ENCODE assay signal across 13 cellular contexts in genomic region chr17:1646199-1646875, GRCh38. TPM values are rescaled to one million over a fixed set of nuclear protein-coding genes. Genes with fewer than 3 reads are reported as not detected.
A peak's percentile ranks its signal among the peaks of the same experiment; 100 is the strongest.
DNase-seq lines count a peak whose midpoint lies in the region; ATAC-seq lines count a peak whose summit lies in the region.
"Had no signal": no experiment of that assay in that cellular context is flagged by ENCODE, and none has a peak within 500 bp of the region (broad histone marks: within the 10 kb centered on the region; RNA-seq: fewer than 3 reads in every experiment).

No MANE protein-coding gene starts in this region.

- no peak overlapping the region for H2AFZ ChIP-seq in mesenchymal stem cell (ENCODE audit: low read depth, low read length)

- no peak overlapping the region for H3K23ac ChIP-seq in mesenchymal stem cell (ENCODE audit: low read length in 2 of 2)

- no peaks in the 10 kb centered on the region for H3K9me3 ChIP-seq in mesenchymal stem cell (ENCODE audit: control insufficient read depth, low read length)

- H3K27me3 Mint-ChIP-seq in activated naive CD4-positive, alpha-beta T cell treated with anti-CD3 and anti-CD28 coated beads, Interleukin-2, amount 10 ng/mL, durations not matched to agents 7 days and 5 days = peaks cover 38% of the 10 kb centered on the region

- ATAC-seq in activated naive CD4-positive, alpha-beta T cell treated with anti-CD3 and anti-CD28 coated beads, Interleukin-2, amount 50 U/mL, for 72 hours = no peak

- H3K79me1 ChIP-seq in mesenchymal stem cell (replicated peaks; ENCODE audit: low read length, poor library complexity, severe bottlenecking) = no peaks in the 10 kb centered on the region

- H3K4me3 ChIP-seq in mesenchymal stem cell (ENCODE audit: insufficient read depth in 1 of 2, low read depth in 1 of 2, low read length in 2 of 2) = no peak overlapping the region

- no peak overlapping the region for H3K4me2 ChIP-seq in mesenchymal stem cell (ENCODE audit: low read length, poor library complexity, severe bottlenecking)

- no peaks in the 10 kb centered on the region for H3K27me3 ChIP-seq in mesenchymal stem cell (ENCODE audit: control insufficient read depth in 1 of 2, insufficient read depth in 1 of 2, low read length in 2 of 2)

- DNase-seq in activated naive CD4-positive, alpha-beta T cell treated with anti-CD3 and anti-CD28 coated beads, Interleukin-2, amount 10 ng/mL, durations not matched to agents 7 days and 5 days = no peak
- no peak for DNase-seq in activated naive CD4-positive, alpha-beta T cell treated with anti-CD3 and anti-CD28 coated beads, Interleukin-2, amount 50 U/mL, for 72 hours (ENCODE audit: low spot score in 2 of 2)
- no peak for DNase-seq in mesenchymal stem cell
- DNase-seq in substantia nigra (lab: John Stamatoyannopoulos, UW) = no peak
- DNase-seq in RKO (ENCODE audit: low spot score) = no peak
- no peak for DNase-seq in putamen (ENCODE audit: low spot score)
- DNase-seq in dermis blood vessel endothelial cell = no peak
- DNase-seq: ACHN; activated CD4-positive, alpha-beta T cell treated with anti-CD3 and anti-CD28 coated beads, Interleukin-2, amount 50 U/mL, for 1 hour; activated naive CD4-positive, alpha-beta T cell; cerebellar nuclear complex; small intestine had no signal

- H3K36me3 ChIP-seq in mesenchymal stem cell (ENCODE audit: control insufficient read depth in 1 of 2, insufficient read depth in 2 of 2, low read depth in 1 of 2, low read length in 2 of 2) = peaks cover 21 to 22% of the 10 kb centered on the region in 2 experiments

- CTCF ChIA-PET in activated naive CD4-positive, alpha-beta T cell treated with anti-CD3 and anti-CD28 coated beads, Interleukin-2, amount 10 ng/mL, durations not matched to agents 7 days and 5 days (lab: Charles Lee) = interaction anchor here (0.6 kb wide), 1 partner anchor 72 kb away, joined by 3 read pairs; no protein-coding TSS in a partner anchor

- peak overlapping the region; percentile 35 for H4K8ac ChIP-seq in mesenchymal stem cell (ENCODE audit: low read length)

- H2BK120ac ChIP-seq in mesenchymal stem cell (ENCODE audit: low read depth, low read length) = no peak overlapping the region

- peaks cover 7% of the 10 kb centered on the region for H3K36me3 Mint-ChIP-seq in activated naive CD4-positive, alpha-beta T cell treated with anti-CD3 and anti-CD28 coated beads, Interleukin-2, amount 10 ng/mL, durations not matched to agents 7 days and 5 days
- no peaks in the 10 kb centered on the region for H3K36me3 Mint-ChIP-seq in activated naive CD4-positive, alpha-beta T cell treated with anti-CD3 and anti-CD28 coated beads, Interleukin-2, amount 50 U/mL, for 72 hours

- peak overlapping the region; percentile 5 to 88 for H3K4ac ChIP-seq in mesenchymal stem cell (ENCODE audit: low read depth in 1 of 2, low read length in 2 of 2)

- 94% methylated on average over 11 of the region's 13 CpGs for WGBS in mesenchymal stem cell

- peaks cover 56% of the 10 kb centered on the region for H3K4me1 ChIP-seq in mesenchymal stem cell (ENCODE audit: control insufficient read depth, insufficient read depth, low read depth, low read length)

- no peaks in the 10 kb centered on the region for H3K9me3 Mint-ChIP-seq in activated naive CD4-positive, alpha-beta T cell treated with anti-CD3 and anti-CD28 coated beads, Interleukin-2, amount 10 ng/mL, durations not matched to agents 7 days and 5 days
- H3K9me3 Mint-ChIP-seq in activated naive CD4-positive, alpha-beta T cell treated with anti-CD3 and anti-CD28 coated beads, Interleukin-2, amount 50 U/mL, for 72 hours = no peaks in the 10 kb centered on the region

- H3K9ac ChIP-seq in mesenchymal stem cell (ENCODE audit: low read length) = no peak overlapping the region

- H2BK5ac ChIP-seq in mesenchymal stem cell (ENCODE audit: low read depth, low read length, poor library complexity, severe bottlenecking) = no peak overlapping the region

- peak overlapping the region; percentile 76 for H3K27ac ChIP-seq in angular gyrus (ENCODE audit: low read depth, low read length)
- no peak overlapping the region for H3K27ac ChIP-seq in mesenchymal stem cell (ENCODE audit: low read length, poor library complexity, severe bottlenecking)
- peak overlapping the region; percentile 42 for H3K27ac ChIP-seq in substantia nigra (ENCODE audit: low read depth, low read length, poor library complexity, severe bottlenecking)

- peak overlapping the region; percentile 50 for H3K27ac Mint-ChIP-seq in activated naive CD4-positive, alpha-beta T cell treated with anti-CD3 and anti-CD28 coated beads, Interleukin-2, amount 10 ng/mL, durations not matched to agents 7 days and 5 days
- no peak overlapping the region for H3K27ac Mint-ChIP-seq in activated naive CD4-positive, alpha-beta T cell treated with anti-CD3 and anti-CD28 coated beads, Interleukin-2, amount 50 U/mL, for 72 hours

- H3K4me3 Mint-ChIP-seq in activated naive CD4-positive, alpha-beta T cell treated with anti-CD3 and anti-CD28 coated beads, Interleukin-2, amount 10 ng/mL, durations not matched to agents 7 days and 5 days = no peak overlapping the region

- H2BK12ac ChIP-seq in mesenchymal stem cell (ENCODE audit: low read length in 2 of 2) = peak overlapping the region; percentile 89 to 99

- H3K14ac ChIP-seq in mesenchymal stem cell (ENCODE audit: low read length in 2 of 2) = peak overlapping the region in 1 of 2 experiments; percentile 86

- H3K4me1 Mint-ChIP-seq in activated naive CD4-positive, alpha-beta T cell treated with anti-CD3 and anti-CD28 coated beads, Interleukin-2, amount 10 ng/mL, durations not matched to agents 7 days and 5 days = peaks cover 42% of the 10 kb centered on the region

- H4K91ac ChIP-seq in mesenchymal stem cell (ENCODE audit: low read length) = peak overlapping the region; percentile 66

- peak overlapping the region in 1 of 2 experiments; percentile 89 for H3K18ac ChIP-seq in mesenchymal stem cell (ENCODE audit: low read depth in 1 of 2, low read length in 2 of 2)

- peak overlapping the region; percentile 38 for H2BK15ac ChIP-seq in mesenchymal stem cell (ENCODE audit: low read depth, poor library complexity, severe bottlenecking)

- H2AK5ac ChIP-seq in mesenchymal stem cell (ENCODE audit: low read length, severe bottlenecking) = no peak overlapping the region

RNA-seq across cellular contexts. Expression of gene SCARF1, which starts 0.8 kb away (rescaled TPM):
- total RNA-seq in activated naive CD4-positive, alpha-beta T cell treated with anti-CD3 and anti-CD28 coated beads, Interleukin-2, amount 50 U/mL, for 72 hours = 1 to 10 TPM; 1.1 to 2.3 TPM
- polyA plus RNA-seq in mesenchymal stem cell (2013, experiment 1 of 2) = 3.0 TPM
- 3.3 TPM for polyA plus RNA-seq in mesenchymal stem cell (2013, experiment 2 of 2)
- total RNA-seq in dermis blood vessel endothelial cell = 172 and 200 TPM in 2 replicates

RNA-seq across cellular contexts. Expression of gene RILP, which starts 3.3 kb away (rescaled TPM):
- total RNA-seq in activated naive CD4-positive, alpha-beta T cell treated with anti-CD3 and anti-CD28 coated beads, Interleukin-2, amount 50 U/mL, for 72 hours = 1 to 10 TPM; 1.7 to 2.5 TPM
- 10.4 TPM for polyA plus RNA-seq in mesenchymal stem cell (2013, experiment 1 of 2)
- polyA plus RNA-seq in mesenchymal stem cell (2013, experiment 2 of 2) = 10.6 TPM
- total RNA-seq in dermis blood vessel endothelial cell = 12.0 and 15.7 TPM in 2 replicates

RNA-seq across cellular contexts. Expression of gene SLC43A2, which starts 17.7 kb away (rescaled TPM):
- total RNA-seq in activated naive CD4-positive, alpha-beta T cell treated with anti-CD3 and anti-CD28 coated beads, Interleukin-2, amount 50 U/mL, for 72 hours = under 1 TPM; 0.57 to 0.62 TPM
- polyA plus RNA-seq in mesenchymal stem cell (2013, experiment 1 of 2) = 14.0 TPM
- polyA plus RNA-seq in mesenchymal stem cell (2013, experiment 2 of 2) = 13.3 TPM
- 33.9 and 53.5 TPM in 2 replicates for total RNA-seq in dermis blood vessel endothelial cell

RNA-seq across cellular contexts. Expression of gene PRPF8, which starts 38.3 kb away (rescaled TPM):
- 100 to 1,000 TPM; 414 to 433 TPM for total RNA-seq in activated naive CD4-positive, alpha-beta T cell treated with anti-CD3 and anti-CD28 coated beads, Interleukin-2, amount 50 U/mL, for 72 hours
- polyA plus RNA-seq in mesenchymal stem cell (2013, experiment 1 of 2) = 89.1 TPM
- 80.8 TPM for polyA plus RNA-seq in mesenchymal stem cell (2013, experiment 2 of 2)
- 79.6 and 218 TPM in 2 replicates for total RNA-seq in dermis blood vessel endothelial cell

Comparison
In these comparisons a context has a peak if more than half of its experiments do, and no peak if none do; other contexts are left out.
1. RNA of gene SCARF1, which starts 0.8 kb away (total RNA-seq): 172 to 200 TPM in dermis blood vessel endothelial cell; 1.1 to 2.3 TPM in activated naive CD4-positive, alpha-beta T cell treated with anti-CD3 and anti-CD28 coated beads, Interleukin-2, amount 50 U/mL, for 72 hours; every median in the first group is over 10 times any median in the second.
2. RNA of gene SLC43A2, which starts 17.7 kb away (total RNA-seq): 33.9 to 53.5 TPM in dermis blood vessel endothelial cell; 0.57 to 0.62 TPM in activated naive CD4-positive, alpha-beta T cell treated with anti-CD3 and anti-CD28 coated beads, Interleukin-2, amount 50 U/mL, for 72 hours; every median in the first group is over 10 times any median in the second.